ENCODE assay signal across 11 cellular contexts in the genomic region with DNA sequence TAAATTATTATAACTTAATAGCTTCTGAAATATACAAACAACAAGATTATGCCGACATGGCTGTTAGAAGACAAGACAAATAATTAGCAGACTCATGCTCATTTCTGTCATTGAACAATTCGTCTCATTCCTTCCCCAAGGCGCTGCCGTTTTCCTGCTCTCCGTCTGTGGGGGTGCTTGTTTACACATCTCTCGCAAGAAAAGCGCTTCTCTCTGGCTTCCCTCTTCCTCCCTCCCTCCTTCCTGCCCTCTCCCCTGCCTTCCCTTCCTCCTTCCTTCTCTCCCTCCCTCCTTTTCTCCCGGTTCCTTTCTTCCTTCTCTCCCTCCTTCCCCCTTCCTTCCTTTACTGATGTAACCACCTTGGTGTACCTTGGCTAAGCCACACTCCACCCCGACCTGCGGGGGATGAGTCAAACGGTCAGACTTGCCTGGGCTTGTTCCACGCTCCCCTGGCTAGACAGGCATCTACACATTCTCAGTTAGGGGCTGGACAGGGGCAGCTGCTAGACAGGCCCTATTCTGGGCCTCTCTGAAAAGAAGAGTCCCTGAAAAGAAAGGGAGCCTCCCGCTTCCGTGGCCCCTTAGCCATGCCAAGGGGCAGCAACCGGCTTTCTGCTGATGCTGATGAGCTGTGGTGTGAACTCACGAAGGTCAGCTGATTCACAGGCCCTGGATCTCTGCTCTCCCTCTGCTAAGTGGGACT.
DNase-seq lines count a peak whose midpoint lies in the region; ATAC-seq and TF ChIP-seq lines count a peak whose summit lies in the region.
"Had no signal": no experiment of that assay in that cellular context is flagged by ENCODE, and none has a peak within 500 bp of the region (broad histone marks: within the 10 kb centered on the region; RNA-seq: fewer than 3 reads in every experiment).

No MANE protein-coding gene starts in this region.

- H3K4me1 ChIP-seq in osteoblast (ENCODE audit: insufficient read depth, low read length) (no peaks in the 10 kb centered on the region), gastroesophageal sphincter (no peaks in the 10 kb centered on the region)
- H3K4me1 ChIP-seq: SJSA1 had no signal

- H3K27ac ChIP-seq in epithelial cell of prostate: peak overlapping the region; percentile 54
- H3K27ac ChIP-seq in osteoblast (ENCODE audit: low read depth, low read length): no peak overlapping the region
- no peak overlapping the region for H3K27ac ChIP-seq in gastroesophageal sphincter
- H3K27ac ChIP-seq: SJSA1 had no signal

- H3K4me2 ChIP-seq in osteoblast (ENCODE audit: insufficient read depth, low read length): no peak overlapping the region

- TF ChIP-seq CTCF in osteoblast (IDR thresholded peaks at IDR 0.05; ENCODE audit: extremely low read depth, low read depth, low read length) (no peak), gastroesophageal sphincter (IDR thresholded peaks at IDR 0.05) (no peak)

- ATAC-seq in GM18519 (IDR thresholded peaks at IDR 0.05; ENCODE audit: low FRiP score, unreplicated experiment): no peak
- no peak for ATAC-seq in gastroesophageal sphincter
- ATAC-seq in HG03095 (IDR thresholded peaks at IDR 0.05; ENCODE audit: unreplicated experiment): no peak

- H3K9me3 ChIP-seq in osteoblast (ENCODE audit: low read depth, low read length) (no peaks in the 10 kb centered on the region), gastroesophageal sphincter (no peaks in the 10 kb centered on the region)
- H3K9me3 ChIP-seq: MG63 had no signal

- 23 to 26% methylated on average over 4 to 14 of the region's 16 CpGs for WGBS in gastroesophageal sphincter (ENCODE audit: low coverage in 1 of 2), 2 donors

- H3K27me3 ChIP-seq in osteoblast (ENCODE audit: insufficient read depth, low read length) (no peaks in the 10 kb centered on the region), gastroesophageal sphincter (peaks cover 41% of the 10 kb centered on the region)
- H3K27me3 ChIP-seq: MG63, SJSA1 had no signal

- DNase-seq in H4 (ENCODE audit: low spot score) (peak; percentile 53), NCI-H510A (lab: John Stamatoyannopoulos, UW) (peak; percentile 63), epithelial cell of prostate (ENCODE audit: low read depth, low spot score) (peak; percentile 14), osteoblast (ENCODE audit: insufficient read length, low spot score, missing footprints) (peak; percentile 32), NCI-H226 (no peak)
- DNase-seq: cerebellar nuclear complex, MG63 had no signal

- H3K4me3 ChIP-seq in osteoblast (ENCODE audit: insufficient read depth, low read length): no peak overlapping the region
- H3K4me3 ChIP-seq in gastroesophageal sphincter: no peak overlapping the region
- H3K4me3 ChIP-seq: MG63, SJSA1 had no signal

- no peak overlapping the region for H2AFZ ChIP-seq in osteoblast (ENCODE audit: low read length)

- H3K79me2 ChIP-seq in osteoblast (ENCODE audit: insufficient read depth, low read length): no peaks in the 10 kb centered on the region

- TF ChIP-seq POLR2A in gastroesophageal sphincter (IDR thresholded peaks at IDR 0.05): no peak

- no peak for TF ChIP-seq EP300 in gastroesophageal sphincter (IDR thresholded peaks at IDR 0.05)

- H4K20me1 ChIP-seq in osteoblast (ENCODE audit: insufficient read depth, low read length): no peaks in the 10 kb centered on the region

- H3K36me3 ChIP-seq in osteoblast (ENCODE audit: insufficient read depth, low read length) (no peaks in the 10 kb centered on the region), gastroesophageal sphincter (no peaks in the 10 kb centered on the region)
- H3K36me3 ChIP-seq: MG63, SJSA1 had no signal
